Comparison of ENCODE assay signal across 8 cellular contexts in genomic region chr3:57397175-57398026, GRCh38.
A peak's percentile ranks its signal among the peaks of the same experiment; 100 is the strongest.
DNase-seq lines count a peak whose midpoint lies in the region; ATAC-seq and TF ChIP-seq lines count a peak whose summit lies in the region.

No MANE protein-coding gene starts in this region.

- H2AFZ ChIP-seq in osteoblast (ENCODE audit: low read length): peak overlapping the region; percentile 85

- intact Hi-C loops in esophagus muscularis mucosa (cut with DNase I) (loop anchor here (5.0 kb wide), 1 partner anchor 455 kb away; no protein-coding TSS in a partner anchor), uterus (cut with DNase I; ENCODE audit: low total_unique reads) (no loop called here)

- peak; percentile 98 for ATAC-seq in GM18868 (IDR thresholded peaks at IDR 0.05; ENCODE audit: unreplicated experiment)
- peak; percentile 93 for ATAC-seq in HG03066 (IDR thresholded peaks at IDR 0.05; ENCODE audit: low read depth, unreplicated experiment)

- TF ChIP-seq POLR2A in esophagus muscularis mucosa (IDR thresholded peaks at IDR 0.05; ENCODE audit: low read depth) (no peak), uterus (IDR thresholded peaks at IDR 0.05) (no peak)

- H3K79me2 ChIP-seq in osteoblast (ENCODE audit: insufficient read depth, low read length): no peaks in the 10 kb centered on the region

- WGBS in esophagus muscularis mucosa: 8% methylated on average over 3 of the region's 3 CpGs

- H3K4me3 ChIP-seq in NT2/D1 (ENCODE audit: insufficient read length, low read depth) (no peak overlapping the region), esophagus muscularis mucosa (no peak overlapping the region), osteoblast (ENCODE audit: insufficient read depth, low read length) (peak overlapping the region; percentile 39), uterus (no peak overlapping the region)

- H4K20me1 ChIP-seq in osteoblast (ENCODE audit: insufficient read depth, low read length): no peaks in the 10 kb centered on the region

- H3K4me1 ChIP-seq in NT2/D1 (ENCODE audit: insufficient read depth, insufficient read length): no peaks in the 10 kb centered on the region
- H3K4me1 ChIP-seq in esophagus muscularis mucosa: no peaks in the 10 kb centered on the region
- H3K4me1 ChIP-seq in osteoblast (ENCODE audit: insufficient read depth, low read length): peaks cover 5% of the 10 kb centered on the region
- no peaks in the 10 kb centered on the region for H3K4me1 ChIP-seq in uterus

- DNase-seq in CD1c-positive myeloid dendritic cell (ENCODE audit: extremely low spot score) (peak; percentile 55), NT2/D1 (ENCODE audit: low read depth, low spot score) (peak; percentile 18), esophagus muscularis mucosa (ENCODE audit: extremely low spot score) (no peak), osteoblast (ENCODE audit: insufficient read length, low spot score, missing footprints) (no peak), uterus (peak in 1 of 2 donors; percentile 15)
- peak; percentile 1 for DNase-seq in activated CD8-positive, alpha-beta memory T cell treated with anti-CD3 and anti-CD28 coated beads, Interleukin-2, amount 50 U/mL, for 1 hour (ENCODE audit: extremely low read depth)

- H3K9ac ChIP-seq in NT2/D1 (ENCODE audit: insufficient read length, low read depth): no peak overlapping the region

- H3K36me3 ChIP-seq in NT2/D1 (ENCODE audit: insufficient read depth, insufficient read length, low read length): no peaks in the 10 kb centered on the region
- H3K36me3 ChIP-seq in esophagus muscularis mucosa: no peaks in the 10 kb centered on the region
- H3K36me3 ChIP-seq in osteoblast (ENCODE audit: insufficient read depth, low read length): no peaks in the 10 kb centered on the region
- H3K36me3 ChIP-seq in uterus: no peaks in the 10 kb centered on the region

- no peak for TF ChIP-seq EP300 in esophagus muscularis mucosa (IDR thresholded peaks at IDR 0.05)

- TF ChIP-seq CTCF in esophagus muscularis mucosa (IDR thresholded peaks at IDR 0.05): peak; percentile 67 to 88 (median 68)
- peak; percentile 82 for TF ChIP-seq CTCF in osteoblast (IDR thresholded peaks at IDR 0.05; ENCODE audit: extremely low read depth, low read depth, low read length)
- peak; percentile 36 to 56 (median 50) for TF ChIP-seq CTCF in uterus (IDR thresholded peaks at IDR 0.05)

- H3K27me3 ChIP-seq in NT2/D1 (ENCODE audit: insufficient read depth, insufficient read length) (no peaks in the 10 kb centered on the region), esophagus muscularis mucosa (peaks cover 0 to 8% (median 0%) of the 10 kb centered on the region in 4 donors), osteoblast (ENCODE audit: insufficient read depth, low read length) (no peaks in the 10 kb centered on the region), uterus (no peaks in the 10 kb centered on the region)

- no peak overlapping the region for H3K27ac ChIP-seq in esophagus muscularis mucosa (replicated peaks in 1 of 4)
- H3K27ac ChIP-seq in osteoblast (ENCODE audit: low read depth, low read length): no peak overlapping the region
- no peak overlapping the region for H3K27ac ChIP-seq in uterus

- H3K9me3 ChIP-seq in NT2/D1 (ENCODE audit: insufficient read depth, low read length): no peaks in the 10 kb centered on the region
- H3K9me3 ChIP-seq in esophagus muscularis mucosa: no peaks in the 10 kb centered on the region
- no peaks in the 10 kb centered on the region for H3K9me3 ChIP-seq in osteoblast (ENCODE audit: low read depth, low read length)
- no peaks in the 10 kb centered on the region for H3K9me3 ChIP-seq in uterus

- H3K4me2 ChIP-seq in osteoblast (ENCODE audit: insufficient read depth, low read length): peak overlapping the region; percentile 79

Comparison
In these comparisons a context has a peak if more than half of its experiments do, and no peak if none do; other contexts are left out.
1. DNase-seq: peak in CD1c-positive myeloid dendritic cell (single experiment), NT2/D1 (single experiment) and activated CD8-positive, alpha-beta memory T cell treated with anti-CD3 and anti-CD28 coated beads, Interleukin-2, amount 50 U/mL, for 1 hour (single experiment); none in esophagus muscularis mucosa (single experiment) and osteoblast (single experiment).
2. Peak in every context shown above with its lines, with median percentiles within 50 percentile points of each other: CTCF ChIP-seq.